1 cellular context compared by ENCODE assay signal in the genomic region with DNA sequence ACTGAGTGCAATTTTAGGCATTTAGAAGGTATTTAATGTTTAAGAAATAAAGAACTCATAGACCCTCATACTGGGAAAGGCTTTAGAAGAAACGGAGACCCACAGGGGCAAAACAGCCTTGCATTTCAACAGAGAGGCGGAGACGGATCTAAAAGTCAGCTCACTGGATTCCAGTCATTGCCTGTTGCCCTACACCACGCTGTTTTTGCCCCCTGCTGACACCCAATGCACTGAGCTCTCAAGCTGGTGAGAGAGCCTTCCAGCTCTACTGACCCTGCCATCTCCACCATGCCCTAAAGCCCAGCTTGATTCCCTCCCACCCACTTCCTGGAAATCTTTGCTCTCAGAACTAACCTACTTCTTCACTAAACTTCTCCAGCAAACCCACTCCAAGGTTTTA.
TF ChIP-seq lines count a peak whose summit lies in the region.

No MANE protein-coding gene starts in this region.

TF ChIP-seq in HEK293, 187 proteins besides CTCF, POLR2A, EP300 and RAD21:
- TF ChIP-seq ZIC2 (tag by site-specific recombination; IDR thresholded peaks at IDR 0.05): peak; percentile 14; the same call in 1 of the 2 replicates
- no peak for TF ChIP-seq ZNF626 (tag by site-specific recombination; IDR thresholded peaks at IDR 0.05)
- peak; percentile 21; the same call in 1 of the 2 replicates for TF ChIP-seq GLIS1 (tag by site-specific recombination; IDR thresholded peaks at IDR 0.05)
- TF ChIP-seq KLF1 (tag by site-specific recombination; IDR thresholded peaks at IDR 0.05): no peak
- TF ChIP-seq, protein P1, sequence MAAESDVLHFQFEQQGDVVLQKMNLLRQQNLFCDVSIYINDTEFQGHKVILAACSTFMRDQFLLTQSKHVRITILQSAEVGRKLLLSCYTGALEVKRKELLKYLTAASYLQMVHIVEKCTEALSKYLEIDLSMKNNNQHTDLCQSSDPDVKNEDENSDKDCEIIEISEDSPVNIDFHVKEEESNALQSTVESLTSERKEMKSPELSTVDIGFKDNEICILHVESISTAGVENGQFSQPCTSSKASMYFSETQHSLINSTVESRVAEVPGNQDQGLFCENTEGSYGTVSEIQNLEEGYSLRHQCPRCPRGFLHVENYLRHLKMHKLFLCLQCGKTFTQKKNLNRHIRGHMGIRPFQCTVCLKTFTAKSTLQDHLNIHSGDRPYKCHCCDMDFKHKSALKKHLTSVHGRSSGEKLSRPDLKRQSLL (tag by site-specific recombination; IDR thresholded peaks at IDR 0.05): no peak
- TF ChIP-seq ZNF324 (tag by site-specific recombination; IDR thresholded peaks at IDR 0.05): no peak
- no peak for TF ChIP-seq ZNF48 (tag by site-specific recombination; IDR thresholded peaks at IDR 0.05)
- TF ChIP-seq, protein P2, sequence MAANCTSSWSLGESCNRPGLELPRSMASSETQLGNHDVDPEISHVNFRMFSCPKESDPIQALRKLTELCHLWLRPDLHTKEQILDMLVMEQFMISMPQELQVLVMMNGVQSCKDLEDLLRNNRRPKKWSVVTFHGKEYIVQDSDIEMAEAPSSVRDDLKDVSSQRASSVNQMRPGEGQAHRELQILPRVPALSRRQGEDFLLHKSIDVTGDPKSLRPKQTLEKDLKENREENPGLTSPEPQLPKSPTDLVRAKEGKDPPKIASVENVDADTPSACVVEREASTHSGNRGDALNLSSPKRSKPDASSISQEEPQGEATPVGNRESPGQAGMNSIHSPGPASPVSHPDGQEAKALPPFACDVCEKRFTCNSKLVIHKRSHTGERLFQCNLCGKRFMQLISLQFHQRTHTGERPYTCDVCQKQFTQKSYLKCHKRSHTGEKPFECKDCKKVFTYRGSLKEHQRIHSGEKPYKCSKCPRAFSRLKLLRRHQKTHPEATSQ (tag by site-specific recombination; IDR thresholded peaks at IDR 0.05): no peak
